8 cellular contexts compared by ENCODE assay signal in genomic region chr1:120723715-120724402, GRCh38.
DNase-seq lines count a peak whose midpoint lies in the region; ATAC-seq and TF ChIP-seq lines count a peak whose summit lies in the region.
"Not testable (repeated sequence)": the region's sequence is repeated elsewhere in the genome, so short reads cannot be mapped to it uniquely, and the experiment has no call there.

Gene NBPF26, plus strand, starts transcription at chr1:120723945.

- peak; percentile 78 for ATAC-seq in RWPE2 (ENCODE audit: low read depth)

- intact Hi-C loops in posterior cingulate gyrus (cut with DNase I), result not testable (repeated sequence)

- H3K27me3 ChIP-seq in RWPE2 (ENCODE audit: insufficient read depth, poor library complexity, severe bottlenecking), result not testable (repeated sequence)

- DNase-seq in CD1c-positive myeloid dendritic cell (ENCODE audit: extremely low spot score) (peak; percentile 73), HK-2 (ENCODE audit: unreplicated experiment) (peak; percentile 63), RWPE2 (ENCODE audit: low spot score) (peak; percentile 66), choroid plexus epithelial cell (ENCODE audit: low read depth) (peak; percentile 85), inferior parietal cortex (ENCODE audit: extremely low spot score) (peak; percentile 1), posterior cingulate gyrus (peak in 8 of 10 donors; percentile 18 to 94 (median 65))
- peak; percentile 65 for DNase-seq in activated CD8-positive, alpha-beta memory T cell treated with anti-CD3 and anti-CD28 coated beads, Interleukin-2, amount 50 U/mL, for 4 hours
- DNase-seq in stimulated activated CD8-positive, alpha-beta memory T cell treated with anti-CD3 and anti-CD28 coated beads, Interleukin-7, amount 100 ng/mL, for 4 hours (ENCODE audit: low read depth in 2 of 2), result peak; percentile 29 to 59

- not testable (repeated sequence) for H3K36me3 ChIP-seq in RWPE2 (ENCODE audit: low read depth)

- TF ChIP-seq CTCF in RWPE2 (IDR thresholded peaks at IDR 0.05; ENCODE audit: poor library complexity, severe bottlenecking); choroid plexus epithelial cell (conservative IDR thresholded peaks at IDR 0.05; ENCODE audit: low read depth, low read length): not testable (repeated sequence)

- H3K4me3 ChIP-seq in RWPE2 (ENCODE audit: severe bottlenecking) (peak within 1 kb of the TSS; percentile 65), choroid plexus epithelial cell (ENCODE audit: low read depth, low read length) (peak within 1 kb of the TSS; percentile 68)

- H3K4me1 ChIP-seq in RWPE2 (ENCODE audit: insufficient read depth, poor library complexity, severe bottlenecking), result not testable (repeated sequence)

- H3K9me3 ChIP-seq in RWPE2 (ENCODE audit: severe bottlenecking), result not testable (repeated sequence)

- peak within 1 kb of the TSS; percentile 33 for H3K27ac ChIP-seq in RWPE2 (ENCODE audit: poor library complexity, severe bottlenecking)

Comparison
In these comparisons a context has a peak if more than half of its experiments do, and no peak if none do; other contexts are left out.
1. Peak in every context shown above with its lines: DNase-seq, ATAC-seq, H3K4me3 ChIP-seq and H3K27ac ChIP-seq.
2. DNase-seq: peak in every context shown above with its lines; median percentile 85 in choroid plexus epithelial cell; 73 in CD1c-positive myeloid dendritic cell; 66 in RWPE2; 65 in activated CD8-positive, alpha-beta memory T cell treated with anti-CD3 and anti-CD28 coated beads, Interleukin-2, amount 50 U/mL, for 4 hours; 65 in posterior cingulate gyrus; 63 in HK-2; 44 in stimulated activated CD8-positive, alpha-beta memory T cell treated with anti-CD3 and anti-CD28 coated beads, Interleukin-7, amount 100 ng/mL, for 4 hours; 1 in inferior parietal cortex.